23 cellular contexts compared by ENCODE assay signal in the genomic region with DNA sequence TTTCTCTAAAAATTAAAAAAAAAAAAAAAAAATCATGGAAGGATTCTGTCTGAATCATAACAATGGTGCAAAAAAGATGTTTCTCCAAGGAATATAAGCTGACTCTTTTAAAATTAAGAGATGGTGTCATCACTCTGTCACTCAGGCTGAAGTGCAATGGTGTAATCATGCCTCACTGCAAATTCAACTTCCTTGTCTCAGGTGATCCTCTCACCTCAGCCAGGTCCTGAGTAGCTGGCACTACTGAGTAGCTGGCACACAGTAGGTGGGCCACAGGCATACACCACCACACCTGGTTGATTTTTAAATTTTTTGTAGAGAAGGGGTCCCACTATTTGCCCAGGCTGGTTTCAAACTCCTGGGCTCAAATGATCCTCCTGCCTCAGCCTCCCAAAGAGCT. TPM values are rescaled to one million over a fixed set of nuclear protein-coding genes. Genes with fewer than 3 reads are reported as not detected.
A peak's percentile ranks its signal among the peaks of the same experiment; 100 is the strongest.
DNase-seq lines count a peak whose midpoint lies in the region; ATAC-seq and TF ChIP-seq lines count a peak whose summit lies in the region.
"Had no signal": no experiment of that assay in that cellular context is flagged by ENCODE, and none has a peak within 500 bp of the region (broad histone marks: within the 10 kb centered on the region; RNA-seq: fewer than 3 reads in every experiment).

No MANE protein-coding gene starts in this region.

- H3K9me3 Mint-ChIP-seq in activated T-cell treated with anti-CD3 and anti-CD28 coated beads, Interleukin-2, amount 50 U/mL, for 24 hours = no peaks in the 10 kb centered on the region
- no peaks in the 10 kb centered on the region for H3K9me3 Mint-ChIP-seq in activated T-cell treated with anti-CD3 and anti-CD28 coated beads, Interleukin-2, amount 50 U/mL, for 72 hours
- no peaks in the 10 kb centered on the region for H3K9me3 Mint-ChIP-seq in immature natural killer cell
- H3K9me3 Mint-ChIP-seq: CD14-positive monocyte; CD4-positive, alpha-beta T cell; HFFc6 had no signal

- peak overlapping the region; percentile 57 for H3K27ac Mint-ChIP-seq in activated T-cell treated with anti-CD3 and anti-CD28 coated beads, Interleukin-2, amount 50 U/mL, for 24 hours
- no peak overlapping the region for H3K27ac Mint-ChIP-seq in activated T-cell treated with anti-CD3 and anti-CD28 coated beads, Interleukin-2, amount 50 U/mL, for 72 hours
- peak overlapping the region in 5 of 6 donors; percentile 20 to 81 (median 46) for H3K27ac Mint-ChIP-seq in immature natural killer cell
- H3K27ac Mint-ChIP-seq: CD4-positive, alpha-beta T cell; HFFc6 had no signal

- TF ChIP-seq CTCF in epithelial cell of esophagus (IDR thresholded peaks at IDR 0.05; ENCODE audit: insufficient read depth, low read depth, low read length, missing control alignments) (no peak), lower lobe of right lung (IDR thresholded peaks at IDR 0.05) (no peak)

- H3K4me3 Mint-ChIP-seq in activated T-cell treated with anti-CD3 and anti-CD28 coated beads, Interleukin-2, amount 50 U/mL, for 24 hours = no peak overlapping the region
- no peak overlapping the region for H3K4me3 Mint-ChIP-seq in activated T-cell treated with anti-CD3 and anti-CD28 coated beads, Interleukin-2, amount 50 U/mL, for 72 hours
- no peak overlapping the region for H3K4me3 Mint-ChIP-seq in immature natural killer cell
- H3K4me3 Mint-ChIP-seq: CD14-positive monocyte; CD4-positive, alpha-beta T cell; HFFc6 had no signal

- H3K4me1 Mint-ChIP-seq in activated T-cell treated with anti-CD3 and anti-CD28 coated beads, Interleukin-2, amount 50 U/mL, for 24 hours (ENCODE audit: low read depth) = peaks cover 29% of the 10 kb centered on the region
- peaks cover 22% of the 10 kb centered on the region for H3K4me1 Mint-ChIP-seq in activated T-cell treated with anti-CD3 and anti-CD28 coated beads, Interleukin-2, amount 50 U/mL, for 72 hours (ENCODE audit: low read depth)
- H3K4me1 Mint-ChIP-seq in immature natural killer cell = peaks cover 22 to 27% of the 10 kb centered on the region in 2 donors
- H3K4me1 Mint-ChIP-seq: CD14-positive monocyte had no signal

- no peaks in the 10 kb centered on the region for H3K27me3 ChIP-seq in lower lobe of right lung (ENCODE audit: low read depth)
- H3K27me3 ChIP-seq: BE2C; BLaER1 treated with 17β-estradiol and CSF1 and Interleukin-3, amounts not matched to agents 10 nM and 100 nM had no signal

- peaks cover 65% of the 10 kb centered on the region for H3K36me3 Mint-ChIP-seq in activated T-cell treated with anti-CD3 and anti-CD28 coated beads, Interleukin-2, amount 50 U/mL, for 24 hours (ENCODE audit: low read depth)
- peaks cover 0 to 15% of the 10 kb centered on the region in 2 donors for H3K36me3 Mint-ChIP-seq in activated T-cell treated with anti-CD3 and anti-CD28 coated beads, Interleukin-2, amount 50 U/mL, for 72 hours (ENCODE audit: insufficient read depth in 2 of 2)
- H3K36me3 Mint-ChIP-seq in immature natural killer cell = peaks cover 7 to 15% (median 8%) of the 10 kb centered on the region in 3 donors

- intact Hi-C loops in lower lobe of right lung (cut with DNase I) = no loop called here

- H3K9me3 ChIP-seq in lower lobe of right lung = no peaks in the 10 kb centered on the region
- H3K9me3 ChIP-seq: A549, BE2C, HAP-1 had no signal

- no peaks in the 10 kb centered on the region for H3K27me3 Mint-ChIP-seq in activated T-cell treated with anti-CD3 and anti-CD28 coated beads, Interleukin-2, amount 50 U/mL, for 24 hours
- H3K27me3 Mint-ChIP-seq in activated T-cell treated with anti-CD3 and anti-CD28 coated beads, Interleukin-2, amount 50 U/mL, for 72 hours (ENCODE audit: low read depth) = no peaks in the 10 kb centered on the region
- peaks cover 4 to 6% (median 5%) of the 10 kb centered on the region in 3 donors for H3K27me3 Mint-ChIP-seq in immature natural killer cell (ENCODE audit: low read depth in 3 of 3)
- H3K27me3 Mint-ChIP-seq: CD4-positive, alpha-beta T cell had no signal

- no peak for DNase-seq in activated T-cell treated with anti-CD3 and anti-CD28 coated beads, Interleukin-2, amount 50 U/mL, for 24 hours
- DNase-seq in activated T-cell treated with anti-CD3 and anti-CD28 coated beads, Interleukin-2, amount 50 U/mL, for 72 hours = no peak
- DNase-seq in epithelial cell of esophagus (ENCODE audit: low read depth) = peak; percentile 67
- DNase-seq in immature natural killer cell = no peak
- no peak for DNase-seq in lower lobe of right lung
- no peak for DNase-seq in activated naive CD4-positive, alpha-beta T cell (lab: John Stamatoyannopoulos, UW)
- DNase-seq: 8988T; ACHN; AML-193; BE2C; Calu3; CD4-positive, alpha-beta T cell; COR-L47; DMS153; DMS79 treated with DMSO at 0.1 percent for 48 hours; GF-D8; GOT3; HFFc6 had no signal

- H3K4me1 ChIP-seq in lower lobe of right lung = no peaks in the 10 kb centered on the region
- H3K4me1 ChIP-seq: BE2C; BLaER1 treated with 17β-estradiol and CSF1 and Interleukin-3, amounts not matched to agents 10 nM and 100 nM; HAP-1 had no signal

- no peak overlapping the region for H3K4me3 ChIP-seq in epithelial cell of esophagus (ENCODE audit: low read length)
- H3K4me3 ChIP-seq in lower lobe of right lung = no peak overlapping the region
- H3K4me3 ChIP-seq: A549; BLaER1 treated with 17β-estradiol and CSF1 and Interleukin-3, amounts not matched to agents 10 nM and 100 nM; HAP-1 had no signal

- H3K27ac ChIP-seq in lower lobe of right lung = no peak overlapping the region
- H3K27ac ChIP-seq: A549; BLaER1 treated with 17β-estradiol and CSF1 and Interleukin-3, amounts not matched to agents 10 nM and 100 nM had no signal

- peaks cover 84% of the 10 kb centered on the region for H3K36me3 ChIP-seq in lower lobe of right lung

- no peak for ATAC-seq in activated T-cell treated with anti-CD3 and anti-CD28 coated beads, Interleukin-2, amount 50 U/mL, for 72 hours (replicated peaks in 1 of 2)
- ATAC-seq in HG02981 (IDR thresholded peaks at IDR 0.05; ENCODE audit: unreplicated experiment) (no peak), lower lobe of right lung (no peak)
- ATAC-seq: A549 had no signal

RNA-seq across cellular contexts. Expression of a gene that starts 54.8 kb away (rescaled TPM):
- total RNA-seq in activated T-cell treated with anti-CD3 and anti-CD28 coated beads, Interleukin-2, amount 50 U/mL, for 72 hours = 1 to 10 TPM; 2.5 to 4.4 TPM
- polyA plus RNA-seq in immature natural killer cell = 100 to 1,000 TPM in 2 of 3 donors, 10 to 100 TPM in 1; 72.9 to 100 (median 100) TPM
- total RNA-seq in lower lobe of right lung = 7.6 TPM
